9 cellular contexts compared by ENCODE assay signal in the genomic region with DNA sequence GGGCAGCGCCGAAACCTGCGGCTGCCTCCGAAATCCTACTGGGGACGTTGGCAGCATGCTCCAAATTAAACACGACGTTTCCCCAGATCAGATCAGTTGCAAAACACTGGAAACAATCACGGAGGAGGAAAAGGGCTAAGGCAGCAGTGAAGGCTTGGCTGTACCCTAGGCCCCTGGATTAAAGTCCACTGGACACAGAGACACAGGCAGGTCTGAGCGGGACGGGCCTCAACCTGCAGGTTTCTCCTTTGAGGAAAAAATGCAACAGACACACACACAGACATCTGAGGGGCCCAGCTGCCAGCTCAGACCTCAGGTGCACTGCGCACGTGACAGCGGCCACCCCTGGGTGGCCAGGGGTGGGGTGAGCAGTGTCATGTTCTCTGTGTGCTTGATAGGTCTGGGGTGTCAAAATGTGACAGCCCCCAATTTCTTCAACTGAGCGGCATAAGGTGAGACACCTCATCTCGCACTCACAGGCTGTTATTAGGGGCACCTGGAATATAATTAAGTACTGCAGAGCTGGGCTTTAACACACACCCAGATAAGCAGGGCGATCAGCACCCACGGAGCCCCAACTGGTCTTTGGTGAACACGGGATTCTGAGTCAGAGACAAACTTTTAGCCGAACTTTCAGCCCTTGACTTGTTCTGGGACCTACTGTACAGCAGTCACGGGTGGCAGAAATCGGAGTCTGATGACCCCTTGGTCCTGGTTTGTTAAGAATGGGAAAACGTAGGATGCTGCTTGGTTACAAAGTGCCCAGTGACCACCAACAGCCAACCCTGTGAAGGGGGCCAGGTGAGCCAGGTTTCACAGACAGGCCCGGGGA. TPM values are rescaled to one million over a fixed set of nuclear protein-coding genes. Genes with fewer than 3 reads are reported as not detected.
DNase-seq lines count a peak whose midpoint lies in the region; ATAC-seq and TF ChIP-seq lines count a peak whose summit lies in the region.
"Had no signal": no experiment of that assay in that cellular context is flagged by ENCODE, and none has a peak within 500 bp of the region (broad histone marks: within the 10 kb centered on the region; RNA-seq: fewer than 3 reads in every experiment).

No MANE protein-coding gene starts in this region.

- no peak for TF ChIP-seq CTCF in chondrocyte (IDR thresholded peaks at IDR 0.05)
- no peak for TF ChIP-seq CTCF in lower lobe of right lung (IDR thresholded peaks at IDR 0.05)
- TF ChIP-seq CTCF in testis (IDR thresholded peaks at IDR 0.05): no peak

- H3K27ac ChIP-seq in lower lobe of right lung (peak overlapping the region; percentile 84), testis (peak overlapping the region; percentile 25 to 64)

- H3K4me3 Mint-ChIP-seq in activated CD4-positive, alpha-beta T cell treated with anti-CD3 and anti-CD28 coated beads for 36 hours: no peak overlapping the region
- H3K4me3 Mint-ChIP-seq in chondrocyte (ENCODE audit: unreplicated experiment): peak overlapping the region; percentile 50

- intact Hi-C loops in activated CD4-positive, alpha-beta T cell treated with anti-CD3 and anti-CD28 coated beads for 36 hours (cut with DNase I, micrococcal nuclease): no loop called here
- intact Hi-C loops in lower lobe of right lung (cut with DNase I): no loop called here
- intact Hi-C loops in testis (cut with DNase I; ENCODE audit: low total_unique reads): no loop called here

- 56 to 61% methylated on average over 13 to 23 of the region's 23 CpGs for WGBS in testis, 2 donors

- no peaks in the 10 kb centered on the region for H3K27me3 Mint-ChIP-seq in activated CD4-positive, alpha-beta T cell treated with anti-CD3 and anti-CD28 coated beads for 36 hours
- no peaks in the 10 kb centered on the region for H3K27me3 Mint-ChIP-seq in chondrocyte (ENCODE audit: low read depth)

- H3K27me3 ChIP-seq in lower lobe of right lung (ENCODE audit: low read depth) (no peaks in the 10 kb centered on the region), testis (no peaks in the 10 kb centered on the region)

- H3K4me3 ChIP-seq in lower lobe of right lung (peak overlapping the region; percentile 9), testis (no peak overlapping the region)

- DNase-seq in activated CD4-positive, alpha-beta T cell treated with anti-CD3 and anti-CD28 coated beads for 36 hours: no peak
- DNase-seq in activated CD4-positive, alpha-beta T cell treated with anti-CD3 and anti-CD28 coated beads, Interleukin-2, amount 50 U/mL, for 48 hours: no peak
- DNase-seq in chondrocyte (ENCODE audit: low spot score): no peak
- DNase-seq in lower lobe of right lung: no peak
- no peak for DNase-seq in testis
- DNase-seq: Karpas-422 had no signal

- CTCF ChIA-PET in activated CD4-positive, alpha-beta T cell treated with anti-CD3 and anti-CD28 coated beads for 36 hours (lab: Charles Lee): interaction anchor here (0.6 to 0.8 kb wide), 2 partner anchors 20 to 793 kb away, joined by 3 read pairs; no protein-coding TSS in a partner anchor

- peaks cover 25% of the 10 kb centered on the region for H3K36me3 Mint-ChIP-seq in activated CD4-positive, alpha-beta T cell treated with anti-CD3 and anti-CD28 coated beads for 36 hours (ENCODE audit: low read depth)
- H3K36me3 Mint-ChIP-seq in chondrocyte (ENCODE audit: low read depth): no peaks in the 10 kb centered on the region

- TF ChIP-seq POLR2A in testis (IDR thresholded peaks at IDR 0.05): no peak

- H3K4me1 ChIP-seq in lower lobe of right lung: peaks cover 63% of the 10 kb centered on the region
- peaks cover 68% of the 10 kb centered on the region for H3K4me1 ChIP-seq in testis

- no peaks in the 10 kb centered on the region for H3K9me3 ChIP-seq in lower lobe of right lung
- no peaks in the 10 kb centered on the region for H3K9me3 ChIP-seq in testis

- no peak for ATAC-seq in activated CD4-positive, alpha-beta T cell treated with anti-CD3 and anti-CD28 coated beads for 36 hours
- ATAC-seq in lower lobe of right lung (no peak), GM19035 (IDR thresholded peaks at IDR 0.05; ENCODE audit: unreplicated experiment) (no peak), GM21786 (IDR thresholded peaks at IDR 0.05; ENCODE audit: unreplicated experiment) (no peak), HG03354 (IDR thresholded peaks at IDR 0.05; ENCODE audit: poor library complexity, severe bottlenecking, unreplicated experiment) (no peak)

- peaks cover 34% of the 10 kb centered on the region for H3K36me3 ChIP-seq in lower lobe of right lung
- H3K36me3 ChIP-seq in testis (ENCODE audit: low read depth, missing control alignments): no peaks in the 10 kb centered on the region

- H3K9me3 Mint-ChIP-seq in activated CD4-positive, alpha-beta T cell treated with anti-CD3 and anti-CD28 coated beads for 36 hours (ENCODE audit: low read depth): no peaks in the 10 kb centered on the region
- no peaks in the 10 kb centered on the region for H3K9me3 Mint-ChIP-seq in chondrocyte (ENCODE audit: low read depth)

- POLR2A ChIA-PET in activated CD4-positive, alpha-beta T cell treated with anti-CD3 and anti-CD28 coated beads for 36 hours (lab: Charles Lee): interaction anchor here (0.5 to 1.2 kb wide), 3 partner anchors 8 to 1043 kb away, joined by 3 to 4 read pairs (median 3); a partner anchor contains a TSS

- H3K4me1 Mint-ChIP-seq in activated CD4-positive, alpha-beta T cell treated with anti-CD3 and anti-CD28 coated beads for 36 hours: peaks cover 53% of the 10 kb centered on the region
- peaks cover 80% of the 10 kb centered on the region for H3K4me1 Mint-ChIP-seq in chondrocyte (ENCODE audit: low read depth)

- peak overlapping the region; percentile 75 for H3K27ac Mint-ChIP-seq in activated CD4-positive, alpha-beta T cell treated with anti-CD3 and anti-CD28 coated beads for 36 hours
- peak overlapping the region; percentile 92 for H3K27ac Mint-ChIP-seq in chondrocyte (ENCODE audit: unreplicated experiment)

RNA-seq across cellular contexts. Expression of a gene that starts 9.3 kb away (rescaled TPM):
- total RNA-seq in activated CD4-positive, alpha-beta T cell treated with anti-CD3 and anti-CD28 coated beads for 36 hours: 10 to 100 TPM; 42.0 to 46.8 TPM
- 96.3 to 103 TPM (median 96.6 TPM) in 3 replicates for total RNA-seq in chondrocyte
- total RNA-seq in lower lobe of right lung: 44.3 TPM
- total RNA-seq in testis: 10 to 100 TPM; 41.6 to 53.4 TPM
- 47.3 TPM for polyA plus RNA-seq in testis (ENCODE audit: insufficient read depth, low read depth, low replicate concordance)

RNA-seq across cellular contexts. Expression of a gene that starts 11.4 kb away (rescaled TPM):
- 10 to 100 TPM; 77.0 to 78.9 TPM for total RNA-seq in activated CD4-positive, alpha-beta T cell treated with anti-CD3 and anti-CD28 coated beads for 36 hours
- 6.6 to 20.5 TPM (median 7.1 TPM) in 3 replicates for total RNA-seq in chondrocyte
- 7.2 TPM for total RNA-seq in lower lobe of right lung
- 10 to 100 TPM; 28.6 to 37.7 TPM for total RNA-seq in testis
- polyA plus RNA-seq in testis (ENCODE audit: insufficient read depth, low read depth, low replicate concordance): 24.1 TPM

RNA-seq across cellular contexts. Expression of a gene that starts 47.7 kb away (rescaled TPM):
- 10 to 100 TPM; 12.6 to 18.0 TPM for total RNA-seq in activated CD4-positive, alpha-beta T cell treated with anti-CD3 and anti-CD28 coated beads for 36 hours
- total RNA-seq in chondrocyte (13.6 to 14.9 TPM (median 14.1 TPM) in 3 replicates), lower lobe of right lung (41.2 TPM), testis (10 to 100 TPM in 1 of 2 donors, 1 to 10 TPM in 1; 9.1 to 13.3 TPM)
- 14.3 TPM for polyA plus RNA-seq in testis (ENCODE audit: insufficient read depth, low read depth, low replicate concordance)

RNA-seq across cellular contexts. Expression of a gene that starts 52.5 kb away (rescaled TPM):
- total RNA-seq in activated CD4-positive, alpha-beta T cell treated with anti-CD3 and anti-CD28 coated beads for 36 hours: 10 to 100 TPM; 11.0 to 11.5 TPM
- total RNA-seq in chondrocyte (0.85 to 2.0 TPM (median 1.0 TPM) in 3 replicates), lower lobe of right lung (11.8 TPM), testis (1 to 10 TPM; 5.3 to 6.4 TPM)
- polyA plus RNA-seq in testis (ENCODE audit: insufficient read depth, low read depth, low replicate concordance): 6.2 TPM
